Comparison of ENCODE assay signal across 8 cellular contexts in genomic region chr2:162123806-162124758, GRCh38. TPM values are rescaled to one million over a fixed set of nuclear protein-coding genes. Genes with fewer than 3 reads are reported as not detected.
DNase-seq lines count a peak whose midpoint lies in the region; ATAC-seq and FAIRE-seq lines count a peak whose summit lies in the region.

No MANE protein-coding gene starts in this region.

- DNase-seq in activated CD8-positive, alpha-beta memory T cell treated with anti-CD3 and anti-CD28 coated beads, Interleukin-2, amount 10 ng/mL, durations not matched to agents 7 days and 5 days: no peak
- no peak for DNase-seq in activated CD8-positive, alpha-beta memory T cell treated with anti-CD3 and anti-CD28 coated beads for 24 hours
- peak; percentile 47 for DNase-seq in NCI-H69 (lab: John Stamatoyannopoulos, UW)
- peak; percentile 53 for DNase-seq in central memory CD4-positive, alpha-beta T cell
- peak; percentile 74 for DNase-seq in left kidney (ENCODE audit: low read depth, low spot score)
- no peak for DNase-seq in HTR-8/SVneo (ENCODE audit: insufficient read length, low spot score)

- ATAC-seq in activated CD8-positive, alpha-beta memory T cell treated with anti-CD3 and anti-CD28 coated beads, Interleukin-2, amount 10 ng/mL, durations not matched to agents 7 days and 5 days: peak; percentile 61
- ATAC-seq in HG03196 (IDR thresholded peaks at IDR 0.05; ENCODE audit: unreplicated experiment) (peak; percentile 41), HG03520 (IDR thresholded peaks at IDR 0.05; ENCODE audit: unreplicated experiment) (no peak)

- CTCF ChIA-PET in activated CD8-positive, alpha-beta memory T cell treated with anti-CD3 and anti-CD28 coated beads, Interleukin-2, amount 10 ng/mL, durations not matched to agents 7 days and 5 days (lab: Charles Lee): interaction anchor here (0.7 to 3.0 kb wide), 11 partner anchors 9 to 843 kb away, joined by 3 to 27 read pairs (median 5); partner anchors contain the start of gene DPP4

- no peaks in the 10 kb centered on the region for H3K27me3 Mint-ChIP-seq in activated CD8-positive, alpha-beta memory T cell treated with anti-CD3 and anti-CD28 coated beads, Interleukin-2, amount 10 ng/mL, durations not matched to agents 7 days and 5 days

- H3K36me3 Mint-ChIP-seq in activated CD8-positive, alpha-beta memory T cell treated with anti-CD3 and anti-CD28 coated beads, Interleukin-2, amount 10 ng/mL, durations not matched to agents 7 days and 5 days: no peaks in the 10 kb centered on the region

- no peak overlapping the region for H3K27ac Mint-ChIP-seq in activated CD8-positive, alpha-beta memory T cell treated with anti-CD3 and anti-CD28 coated beads, Interleukin-2, amount 10 ng/mL, durations not matched to agents 7 days and 5 days

- H3K4me3 Mint-ChIP-seq in activated CD8-positive, alpha-beta memory T cell treated with anti-CD3 and anti-CD28 coated beads, Interleukin-2, amount 10 ng/mL, durations not matched to agents 7 days and 5 days: no peak overlapping the region

- H3K4me1 Mint-ChIP-seq in activated CD8-positive, alpha-beta memory T cell treated with anti-CD3 and anti-CD28 coated beads, Interleukin-2, amount 10 ng/mL, durations not matched to agents 7 days and 5 days: peaks cover 25% of the 10 kb centered on the region

- no peak for FAIRE-seq in HTR-8/SVneo (lab: Jason Lieb, UNC)

- H3K9me3 Mint-ChIP-seq in activated CD8-positive, alpha-beta memory T cell treated with anti-CD3 and anti-CD28 coated beads, Interleukin-2, amount 10 ng/mL, durations not matched to agents 7 days and 5 days (ENCODE audit: low read depth): no peaks in the 10 kb centered on the region

RNA-seq across cellular contexts. Expression of gene GCG, which starts 28.0 kb away (rescaled TPM):
- not detected for total RNA-seq in activated CD8-positive, alpha-beta memory T cell treated with anti-CD3 and anti-CD28 coated beads, Interleukin-2, amount 10 ng/mL, durations not matched to agents 7 days and 5 days

RNA-seq across cellular contexts. Expression of gene DPP4, which starts 50.1 kb away (rescaled TPM):
- 100 to 1,000 TPM; 106 to 115 TPM for total RNA-seq in activated CD8-positive, alpha-beta memory T cell treated with anti-CD3 and anti-CD28 coated beads, Interleukin-2, amount 10 ng/mL, durations not matched to agents 7 days and 5 days

Comparison
In these comparisons a context has a peak if more than half of its experiments do, and no peak if none do; other contexts are left out.
1. DNase-seq: peak in NCI-H69 (single experiment), central memory CD4-positive, alpha-beta T cell (single experiment) and left kidney (single experiment); none in activated CD8-positive, alpha-beta memory T cell treated with anti-CD3 and anti-CD28 coated beads, Interleukin-2, amount 10 ng/mL, durations not matched to agents 7 days and 5 days (single experiment), activated CD8-positive, alpha-beta memory T cell treated with anti-CD3 and anti-CD28 coated beads for 24 hours (single experiment) and HTR-8/SVneo (single experiment).